Comparison of ENCODE assay signal across 8 cellular contexts in the genomic region with DNA sequence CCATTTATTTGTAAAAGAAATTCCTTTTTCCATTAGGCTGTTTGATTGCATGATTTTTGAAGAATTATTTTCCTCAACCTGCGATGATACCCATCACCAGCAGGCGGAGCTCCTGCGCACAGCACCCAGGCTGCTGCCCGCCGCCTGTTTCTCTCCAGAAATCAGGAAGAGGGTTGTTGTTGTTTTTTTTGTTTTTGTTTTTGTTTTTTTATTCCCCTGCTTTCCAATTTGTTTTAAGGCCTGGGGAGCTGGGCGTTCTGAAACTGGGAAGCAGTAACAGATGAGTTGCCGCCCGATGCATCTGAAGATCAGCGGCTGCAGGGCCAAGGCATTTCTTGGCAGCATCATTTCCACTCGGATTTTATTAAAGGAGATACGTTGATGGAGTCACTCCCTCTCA.
DNase-seq lines count a peak whose midpoint lies in the region; ATAC-seq and TF ChIP-seq lines count a peak whose summit lies in the region.

No MANE protein-coding gene starts in this region.

- H3K36me3 ChIP-seq in Karpas-422 (ENCODE audit: insufficient read depth, low read length) = no peaks in the 10 kb centered on the region

- H3K27me3 ChIP-seq in Karpas-422 (ENCODE audit: low read length) = no peaks in the 10 kb centered on the region

- no peaks in the 10 kb centered on the region for H3K9me3 ChIP-seq in Karpas-422 (ENCODE audit: low read length)

- peak overlapping the region; percentile 44 for H3K4me2 ChIP-seq in Karpas-422 (ENCODE audit: low read depth, low read length, poor library complexity, severe bottlenecking)

- no peak overlapping the region for H2AFZ ChIP-seq in Karpas-422 (ENCODE audit: low read length)

- H3K79me2 ChIP-seq in Karpas-422 (ENCODE audit: low read length) = no peaks in the 10 kb centered on the region

- no peaks in the 10 kb centered on the region for H4K20me1 ChIP-seq in Karpas-422 (ENCODE audit: insufficient read depth, low read depth, low read length)

- H3K9me2 ChIP-seq in Karpas-422 (replicated peaks; ENCODE audit: insufficient read depth, low read length) = no peaks in the 10 kb centered on the region

- H3K4me3 ChIP-seq in Karpas-422 (ENCODE audit: low read length) (no peak overlapping the region), coronary artery (peak overlapping the region; percentile 20)

- H3K27ac ChIP-seq in Karpas-422 (ENCODE audit: low read length) = peak overlapping the region; percentile 95
- H3K27ac ChIP-seq in coronary artery = no peak overlapping the region

- DNase-seq in NCI-H510A treated with DMSO at 0.1 percent for 48 hours (lab: John Stamatoyannopoulos, UW) (peak; percentile 81), NCI-H510A (lab: John Stamatoyannopoulos, UW) (no peak), Karpas-422 (peak; percentile 87), coronary artery (ENCODE audit: low spot score) (no peak), lung microvascular endothelial cell (ENCODE audit: low read depth in 2 of 2) (peak; percentile 54 to 59)
- peak; percentile 14 for DNase-seq in activated CD4-positive, CD25-positive, alpha-beta regulatory T cell treated with anti-CD3 and anti-CD28 coated beads, Interleukin-2, amount 50 U/mL, for 16 hours (ENCODE audit: low read depth, low spot score)
- peak; percentile 6 for DNase-seq in stimulated activated naive CD4-positive, alpha-beta T cell treated with Interleukin-2 at 50 U/mL for 16 hours (lab: John Stamatoyannopoulos, UW)

- H3K4me1 ChIP-seq in Karpas-422 (ENCODE audit: low read length) = peaks cover 81% of the 10 kb centered on the region

- TF ChIP-seq CTCF in coronary artery (IDR thresholded peaks at IDR 0.05) = peak; percentile 88

- ATAC-seq in HG02884 (IDR thresholded peaks at IDR 0.05; ENCODE audit: unreplicated experiment) = no peak

- H3K9ac ChIP-seq in Karpas-422 (ENCODE audit: low read length) = peak overlapping the region; percentile 36

Comparison
In these comparisons a context has a peak if more than half of its experiments do, and no peak if none do; other contexts are left out.
1. DNase-seq: peak in NCI-H510A treated with DMSO at 0.1 percent for 48 hours (single experiment), Karpas-422 (single experiment), activated CD4-positive, CD25-positive, alpha-beta regulatory T cell treated with anti-CD3 and anti-CD28 coated beads, Interleukin-2, amount 50 U/mL, for 16 hours (single experiment), lung microvascular endothelial cell (2 of 2) and stimulated activated naive CD4-positive, alpha-beta T cell treated with Interleukin-2 at 50 U/mL for 16 hours (single experiment); none in NCI-H510A (single experiment) and coronary artery (single experiment).